ENCODE assay signal across 8 cellular contexts in the genomic region with DNA sequence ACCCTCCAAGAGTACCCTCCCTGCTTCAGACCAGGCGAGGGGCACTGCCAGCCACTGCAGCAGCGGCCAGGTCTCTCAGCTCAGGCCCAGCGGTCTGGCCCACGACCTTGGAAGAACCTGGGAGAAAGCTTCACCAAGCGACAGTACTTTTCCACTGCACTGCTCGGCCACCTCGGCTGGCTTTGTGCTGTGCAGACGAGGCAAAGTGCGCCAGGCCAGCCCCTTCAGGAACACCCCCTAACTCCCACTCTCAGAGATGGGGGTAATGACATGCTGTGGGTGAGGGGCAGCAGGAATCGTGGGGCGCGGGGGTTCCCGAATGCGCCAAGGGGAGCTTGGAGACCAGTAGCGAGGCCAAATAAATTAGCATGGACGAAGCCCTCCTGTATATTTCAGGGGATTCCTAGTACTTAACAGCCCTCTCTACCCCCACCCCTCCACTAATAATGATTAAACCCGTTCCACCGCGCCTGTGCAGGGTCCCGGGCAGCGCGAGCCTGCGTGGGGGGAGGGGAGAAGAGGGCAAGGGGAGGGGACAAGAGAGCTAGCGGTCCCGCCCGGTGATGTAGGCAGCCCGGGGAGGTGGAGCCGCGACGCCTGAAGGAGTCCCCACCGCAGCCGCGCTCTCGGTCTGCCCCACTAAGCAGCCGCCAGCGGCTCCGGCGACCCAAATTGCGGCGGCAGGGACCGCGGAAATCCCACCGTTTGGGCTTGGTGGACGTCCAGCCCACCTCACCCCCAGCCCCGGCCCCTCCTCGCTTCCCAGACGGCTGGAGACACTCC.
A peak's percentile ranks its signal among the peaks of the same experiment; 100 is the strongest.
DNase-seq lines count a peak whose midpoint lies in the region; ATAC-seq and TF ChIP-seq lines count a peak whose summit lies in the region.

A gene with protein sequence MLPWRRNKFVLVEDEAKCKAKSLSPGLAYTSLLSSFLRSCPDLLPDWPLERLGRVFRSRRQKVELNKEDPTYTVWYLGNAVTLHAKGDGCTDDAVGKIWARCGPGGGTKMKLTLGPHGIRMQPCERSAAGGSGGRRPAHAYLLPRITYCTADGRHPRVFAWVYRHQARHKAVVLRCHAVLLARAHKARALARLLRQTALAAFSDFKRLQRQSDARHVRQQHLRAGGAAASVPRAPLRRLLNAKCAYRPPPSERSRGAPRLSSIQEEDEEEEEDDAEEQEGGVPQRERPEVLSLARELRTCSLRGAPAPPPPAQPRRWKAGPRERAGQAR (plus strand): TSS at position 629 of the 783 bp plus-strand sequence. CDS start 401 bp downstream, outside the sequence.

- no peak for ATAC-seq in HG03139 (IDR thresholded peaks at IDR 0.05; ENCODE audit: unreplicated experiment)
- no peak for ATAC-seq in GM18909 (IDR thresholded peaks at IDR 0.05; ENCODE audit: poor library complexity, unreplicated experiment)

- TF ChIP-seq CTCF in GM12865 (IDR thresholded peaks at IDR 0.05; ENCODE audit: insufficient read depth, low read depth, low read length, missing control alignments) = no peak

- DNase-seq in GM12865 (ENCODE audit: low read depth) = peak; percentile 8
- peak; percentile 14 for DNase-seq in SW480 (ENCODE audit: low spot score)
- DNase-seq in head of caudate nucleus = peak; percentile 34 to 93 (median 80)
- peak; percentile 42 for DNase-seq in pons (ENCODE audit: low spot score)
- DNase-seq in NCI-H226 = no peak
- no peak for DNase-seq in kidney glomerular epithelial cell (lab: John Stamatoyannopoulos, UW)

- no peak within 1 kb of the TSS for H3K4me3 ChIP-seq in GM12865 (ENCODE audit: low read depth, low read length)

- intact Hi-C loops in head of caudate nucleus (cut with DNase I) = no loop called here

Comparison
In these comparisons a context has a peak if more than half of its experiments do, and no peak if none do; other contexts are left out.
1. DNase-seq: peak in GM12865 (single experiment), SW480 (single experiment), head of caudate nucleus (42 of 42) and pons (single experiment); none in NCI-H226 (single experiment) and kidney glomerular epithelial cell (single experiment).